1 cellular context compared by ENCODE assay signal in the genomic region with DNA sequence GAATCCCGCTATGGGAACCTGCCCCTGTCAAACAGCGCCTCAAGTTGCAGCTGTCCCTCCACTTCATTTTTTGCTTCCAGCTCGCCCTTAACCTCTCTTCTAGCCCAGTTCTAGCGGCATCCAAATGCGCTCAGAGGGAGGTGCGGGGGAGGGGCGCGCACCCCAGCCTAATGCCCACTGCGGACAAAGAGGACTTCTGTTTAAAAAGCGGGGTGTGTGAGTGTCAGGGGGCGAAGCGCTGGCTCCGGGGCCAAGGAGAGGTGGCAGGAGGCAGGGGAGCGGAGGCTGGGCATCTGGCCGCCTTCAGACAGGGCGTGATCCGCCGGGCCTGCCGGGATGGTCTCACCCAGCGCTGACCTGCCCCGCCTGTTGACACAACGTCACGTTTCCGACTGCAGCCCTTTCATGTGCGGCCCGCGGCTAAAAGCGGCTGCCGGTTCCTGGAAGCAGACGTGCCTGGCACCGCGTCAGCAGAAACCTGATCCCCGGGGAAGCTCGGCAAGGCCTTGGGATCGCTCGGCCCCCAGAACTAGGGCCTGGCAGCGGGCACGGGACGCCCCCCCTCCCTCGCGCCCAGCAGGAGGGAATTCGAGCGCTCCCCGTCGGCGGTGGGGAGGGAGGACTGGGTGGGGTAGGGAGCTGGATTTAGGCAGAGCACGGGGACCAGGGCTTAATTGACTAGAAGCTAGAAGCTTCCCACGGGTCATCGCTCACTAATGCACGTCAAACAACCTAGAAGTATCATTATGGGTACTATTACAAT.
TF ChIP-seq lines count a peak whose summit lies in the region.

No MANE protein-coding gene starts in this region.

TF ChIP-seq in H1, 55 proteins besides CTCF, POLR2A, EP300 and RAD21 (continued from another document):
- TF ChIP-seq CTBP2 (IDR thresholded peaks at IDR 0.05; ENCODE audit: borderline replicate concordance, insufficient read depth, insufficient read length, low read length) (peak; percentile 80), TAF1 (IDR thresholded peaks at IDR 0.05; ENCODE audit: low read depth, low read length) (peak; percentile 60; the same call in 1 of the 2 replicates), CBX5 (IDR thresholded peaks at IDR 0.05; ENCODE audit: low read depth, low read length) (no peak), POLR2AphosphoS5 (IDR thresholded peaks at IDR 0.05; ENCODE audit: low read depth, low read length) (0 out of 2 replicates have a peak, but pooled peaks have one; percentile 42), JUND (IDR thresholded peaks at IDR 0.05; ENCODE audit: low read length) (0 out of 2 replicates have a peak, but pooled peaks have one; percentile 23), NANOG (IDR thresholded peaks at IDR 0.05; ENCODE audit: insufficient read depth, low read depth, low read length, poor library complexity, severe bottlenecking) (peak; percentile 25), RBBP5 (IDR thresholded peaks at IDR 0.05; ENCODE audit: borderline replicate concordance, low read depth, low read length) (peak; percentile 70; the same call in 1 of the 2 replicates), KDM4A (IDR thresholded peaks at IDR 0.05; ENCODE audit: low read depth, low read length, severe bottlenecking) (peak; percentile 66), CREB1 (IDR thresholded peaks at IDR 0.05) (peak; percentile 91), ASH2L (IDR thresholded peaks at IDR 0.05; ENCODE audit: low read length) (peak; percentile 72), GABPA (IDR thresholded peaks at IDR 0.05; ENCODE audit: borderline replicate concordance, insufficient read depth, low read length) (no peak), JUN (IDR thresholded peaks at IDR 0.05; ENCODE audit: low read depth, low read length) (no peak), TEAD4 (IDR thresholded peaks at IDR 0.05; ENCODE audit: low read depth, low read length) (peak; percentile 19; the same call in 1 of the 2 replicates), TBP (IDR thresholded peaks at IDR 0.05; ENCODE audit: low read depth, low read length) (peak; percentile 36; the same call in 1 of the 2 replicates)
- TF ChIP-seq, protein P1, sequence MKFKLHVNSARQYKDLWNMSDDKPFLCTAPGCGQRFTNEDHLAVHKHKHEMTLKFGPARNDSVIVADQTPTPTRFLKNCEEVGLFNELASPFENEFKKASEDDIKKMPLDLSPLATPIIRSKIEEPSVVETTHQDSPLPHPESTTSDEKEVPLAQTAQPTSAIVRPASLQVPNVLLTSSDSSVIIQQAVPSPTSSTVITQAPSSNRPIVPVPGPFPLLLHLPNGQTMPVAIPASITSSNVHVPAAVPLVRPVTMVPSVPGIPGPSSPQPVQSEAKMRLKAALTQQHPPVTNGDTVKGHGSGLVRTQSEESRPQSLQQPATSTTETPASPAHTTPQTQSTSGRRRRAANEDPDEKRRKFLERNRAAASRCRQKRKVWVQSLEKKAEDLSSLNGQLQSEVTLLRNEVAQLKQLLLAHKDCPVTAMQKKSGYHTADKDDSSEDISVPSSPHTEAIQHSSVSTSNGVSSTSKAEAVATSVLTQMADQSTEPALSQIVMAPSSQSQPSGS (IDR thresholded peaks at IDR 0.05; ENCODE audit: low read length) = no peak
- TF ChIP-seq, protein P2, sequence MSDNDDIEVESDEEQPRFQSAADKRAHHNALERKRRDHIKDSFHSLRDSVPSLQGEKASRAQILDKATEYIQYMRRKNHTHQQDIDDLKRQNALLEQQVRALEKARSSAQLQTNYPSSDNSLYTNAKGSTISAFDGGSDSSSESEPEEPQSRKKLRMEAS (IDR thresholded peaks at IDR 0.05) = peak; percentile 76
- TF ChIP-seq, protein P3, sequence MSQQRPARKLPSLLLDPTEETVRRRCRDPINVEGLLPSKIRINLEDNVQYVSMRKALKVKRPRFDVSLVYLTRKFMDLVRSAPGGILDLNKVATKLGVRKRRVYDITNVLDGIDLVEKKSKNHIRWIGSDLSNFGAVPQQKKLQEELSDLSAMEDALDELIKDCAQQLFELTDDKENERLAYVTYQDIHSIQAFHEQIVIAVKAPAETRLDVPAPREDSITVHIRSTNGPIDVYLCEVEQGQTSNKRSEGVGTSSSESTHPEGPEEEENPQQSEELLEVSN (IDR thresholded peaks at IDR 0.05) = 0 out of 2 replicates have a peak, but pooled peaks have one; percentile 28
